In genomic region chr2:111413950-111414349, GRCh38 we compare ENCODE assay signal across 7 cellular contexts.
DNase-seq lines count a peak whose midpoint lies in the region; ATAC-seq and TF ChIP-seq lines count a peak whose summit lies in the region.
"Not testable (repeated sequence)": the region's sequence is repeated elsewhere in the genome, so short reads cannot be mapped to it uniquely, and the experiment has no call there.

No MANE protein-coding gene starts in this region.

- not testable (repeated sequence) for H3K36me3 ChIP-seq in HCT116 (ENCODE audit: control insufficient read depth in 1 of 2, insufficient read depth in 2 of 2, low read length in 2 of 2); RWPE2 (ENCODE audit: low read depth); left lung

- TF ChIP-seq RAD21 in HCT116 (IDR thresholded peaks at IDR 0.05; ENCODE audit: low read depth), result not testable (repeated sequence)

- not testable (repeated sequence) for BruUV-seq in HCT116 (replicated peaks; lab: Mats Ljungman, UMichigan)

- TF ChIP-seq CTCF in HCT116 (IDR thresholded peaks at IDR 0.05 in 2 of 3, conservative IDR thresholded peaks at IDR 0.05 in 1 of 3; ENCODE audit: borderline replicate concordance in 1 of 3, insufficient read depth in 1 of 3, low read depth in 2 of 3, low read length in 2 of 3); RWPE2 (IDR thresholded peaks at IDR 0.05; ENCODE audit: poor library complexity, severe bottlenecking); left lung (IDR thresholded peaks at IDR 0.05); osteocyte (IDR thresholded peaks at IDR 0.05): not testable (repeated sequence)

- 0 out of 2 replicates have a peak, but pooled peaks have one; percentile 36 for ATAC-seq in HCT116
- ATAC-seq in RWPE2 (ENCODE audit: low read depth), result 0 out of 3 replicates have a peak, but pooled peaks have one; percentile 24
- peak; percentile 67 for ATAC-seq in esophagus mucosa
- peak; percentile 57 for ATAC-seq in left lung
- not testable (repeated sequence) for ATAC-seq in stimulated activated naive CD8-positive, alpha-beta T cell treated with anti-CD3 and anti-CD28 coated beads, Interleukin-15, Interleukin-2, amounts not matched to agents 100 U/mL and 50 U/mL, for 24 hours

- H3K27ac ChIP-seq in HCT116 (ENCODE audit: low read depth, low read length); RWPE2 (ENCODE audit: poor library complexity, severe bottlenecking); left lung: not testable (repeated sequence)

- H3K4me3 Mint-ChIP-seq in osteocyte (ENCODE audit: unreplicated experiment), result not testable (repeated sequence)

- not testable (repeated sequence) for H3K9me3 Mint-ChIP-seq in osteocyte (ENCODE audit: unreplicated experiment)

- POLR2A ChIA-PET in HCT116 (lab: Charles Lee), result not testable (repeated sequence)

- RAD21 ChIA-PET in HCT116 (lab: Charles Lee; ENCODE audit: low non-redundant PET in 1 of 2, low total read pairs in 2 of 2, uncharacterized antibody in 2 of 2, unreplicated experiment in 2 of 2), result not testable (repeated sequence)

- H3K36me3 Mint-ChIP-seq in osteocyte (ENCODE audit: unreplicated experiment), result not testable (repeated sequence)

- DNase-seq in HCT116 (ENCODE audit: low read depth, low spot score); RWPE2 (ENCODE audit: low spot score); osteocyte (ENCODE audit: extremely low spot score, unreplicated experiment): not testable (repeated sequence)
- peak; percentile 60 for DNase-seq in activated effector memory CD4-positive, alpha-beta T cell treated with anti-CD3 and anti-CD28 coated beads, Interleukin-2, amount 50 U/mL, for 16 hours
- DNase-seq in left lung, result peak; percentile 38 to 77
- DNase-seq in stimulated activated naive CD8-positive, alpha-beta T cell treated with anti-CD3 and anti-CD28 coated beads, Interleukin-15, Interleukin-2, amounts not matched to agents 100 U/mL and 50 U/mL, for 24 hours, result peak; percentile 46

- H3K4me3 ChIP-seq in HCT116 (replicated peaks in 1 of 2; ENCODE audit: low read depth in 1 of 2, low read length in 2 of 2); RWPE2 (ENCODE audit: severe bottlenecking); left lung: not testable (repeated sequence)

- not testable (repeated sequence) for H3K9ac ChIP-seq in HCT116 (ENCODE audit: low read length)

- H2AFZ ChIP-seq in HCT116 (ENCODE audit: low read depth, low read length, poor library complexity, severe bottlenecking), result not testable (repeated sequence)

- not testable (repeated sequence) for H3K27me3 ChIP-seq in HCT116 (ENCODE audit: insufficient read depth, low read length); RWPE2 (ENCODE audit: insufficient read depth, poor library complexity, severe bottlenecking); left lung

- H3K9me2 ChIP-seq in HCT116 (ENCODE audit: insufficient read depth), result not testable (repeated sequence)

- not testable (repeated sequence) for H3K79me2 ChIP-seq in HCT116 (ENCODE audit: insufficient read depth, low read length)

- H3K27me3 Mint-ChIP-seq in osteocyte (ENCODE audit: unreplicated experiment), result not testable (repeated sequence)

- not testable (repeated sequence) for TF ChIP-seq POLR2A in HCT116 (IDR thresholded peaks at IDR 0.05; ENCODE audit: borderline replicate concordance, extremely low read depth, insufficient read depth, insufficient read length)

- CTCF ChIA-PET in HCT116 (lab: Charles Lee), result not testable (repeated sequence)

- intact Hi-C loops in HCT116 (cut with micrococcal nuclease); left lung (cut with DNase I): not testable (repeated sequence)

- peaks cover 18% of the 10 kb centered on the region for H3K4me1 Mint-ChIP-seq in osteocyte (ENCODE audit: unreplicated experiment)

- not testable (repeated sequence) for H4K20me1 ChIP-seq in HCT116 (ENCODE audit: insufficient read depth)

- not testable (repeated sequence) for H3K4me2 ChIP-seq in HCT116 (ENCODE audit: low read length)

- H3K4me1 ChIP-seq in HCT116 (ENCODE audit: control insufficient read depth in 1 of 2, insufficient read depth in 2 of 2, low read length in 2 of 2); RWPE2 (ENCODE audit: insufficient read depth, poor library complexity, severe bottlenecking): not testable (repeated sequence)
- peaks cover 0 to 10% of the 10 kb centered on the region in 2 donors for H3K4me1 ChIP-seq in left lung

- H3K27ac Mint-ChIP-seq in osteocyte (ENCODE audit: unreplicated experiment), result peak overlapping the region; percentile 47

- not testable (repeated sequence) for H3K9me3 ChIP-seq in HCT116 (ENCODE audit: control insufficient read depth in 1 of 2, insufficient read depth in 1 of 2, low read depth in 1 of 2, low read length in 2 of 2); RWPE2 (ENCODE audit: severe bottlenecking); left lung
